Comparison of ENCODE assay signal across 3 cellular contexts in genomic region chr6:31857774-31858173, GRCh38. TPM values are rescaled to one million over a fixed set of nuclear protein-coding genes. Genes with fewer than 3 reads are reported as not detected.
"Had no signal": no experiment of that assay in that cellular context is flagged by ENCODE, and none has a peak within 500 bp of the region (broad histone marks: within the 10 kb centered on the region; RNA-seq: fewer than 3 reads in every experiment).

No MANE protein-coding gene starts in this region.

RNA-seq across cellular contexts. Expression of gene SLC44A4, which starts 21.0 kb away (rescaled TPM):
- total RNA-seq: GM23248, H4 had no signal
- polyA plus RNA-seq: GM23248, IgD-negative memory B cell had no signal
